ENCODE assay signal across 8 cellular contexts in genomic region chr1:150364231-150365003, GRCh38. TPM values are rescaled to one million over a fixed set of nuclear protein-coding genes. Genes with fewer than 3 reads are reported as not detected.
DNase-seq lines count a peak whose midpoint lies in the region; ATAC-seq, FAIRE-seq and TF ChIP-seq lines count a peak whose summit lies in the region.

No MANE protein-coding gene starts in this region.

- intact Hi-C loops in Right ventricle myocardium inferior (cut with DNase I), result loop anchor here (5.0 to 10.0 kb wide), 2 partner anchors 60 to 168 kb away; no protein-coding TSS in a partner anchor
- intact Hi-C loops in pancreas (cut with DNase I), result no loop called here

- no peaks in the 10 kb centered on the region for H3K36me3 ChIP-seq in pancreas
- H3K36me3 ChIP-seq in thymus (ENCODE audit: control insufficient read depth, insufficient read depth), result no peaks in the 10 kb centered on the region

- peaks cover 2% of the 10 kb centered on the region for H3K36me3 Mint-ChIP-seq in activated naive CD8-positive, alpha-beta T cell

- H3K9me3 ChIP-seq in pancreas, result no peaks in the 10 kb centered on the region
- H3K9me3 ChIP-seq in thymus (ENCODE audit: control insufficient read depth), result no peaks in the 10 kb centered on the region

- TF ChIP-seq CTCF in pancreas (IDR thresholded peaks at IDR 0.05), result no peak

- H3K4me1 Mint-ChIP-seq in activated naive CD8-positive, alpha-beta T cell (ENCODE audit: low read depth), result peaks cover 38% of the 10 kb centered on the region

- 1% methylated on average over 50 of the region's 50 CpGs for WGBS in pancreas, 2 donors
- WGBS in thymus, result under 1% methylated on average over 50 of the region's 50 CpGs

- peaks cover 0 to 12% (median 7%) of the 10 kb centered on the region in 3 donors for H3K4me1 ChIP-seq in pancreas
- H3K4me1 ChIP-seq in thymus (ENCODE audit: control insufficient read depth, insufficient read depth, low read length), result peaks cover 3% of the 10 kb centered on the region

- H3K27ac ChIP-seq in pancreas (peak overlapping the region; percentile 94 to 99 (median 98)), thymus (ENCODE audit: low read depth) (peak overlapping the region; percentile 98)

- peak; percentile 71 for ATAC-seq in Right ventricle myocardium inferior
- peak; percentile 36 to 57 (median 46) for ATAC-seq in pancreas

- no peaks in the 10 kb centered on the region for H3K9me3 Mint-ChIP-seq in activated naive CD8-positive, alpha-beta T cell (ENCODE audit: low read depth)

- peak overlapping the region; percentile 99 for H3K27ac Mint-ChIP-seq in activated naive CD8-positive, alpha-beta T cell

- peak overlapping the region; percentile 98 for H3K4me3 Mint-ChIP-seq in activated naive CD8-positive, alpha-beta T cell

- FAIRE-seq in pancreas (lab: Jason Lieb, UNC), result no peak

- H3K4me3 ChIP-seq in pancreas (peak overlapping the region; percentile 40 to 68 (median 56)), thymus (ENCODE audit: low read length) (peak overlapping the region; percentile 97)

- no peaks in the 10 kb centered on the region for H3K27me3 ChIP-seq in pancreas
- H3K27me3 ChIP-seq in thymus (ENCODE audit: control insufficient read depth, insufficient read depth), result no peaks in the 10 kb centered on the region

- DNase-seq in COR-L47 (lab: John Stamatoyannopoulos, UW) (peak; percentile 83), H4 (ENCODE audit: low spot score) (peak; percentile 71), NCI-H1092 treated with DMSO at 0.1 percent for 48 hours (lab: John Stamatoyannopoulos, UW) (peak; percentile 95), SKM-1 (lab: John Stamatoyannopoulos, UW; ENCODE audit: unreplicated experiment) (peak; percentile 63), Right ventricle myocardium inferior (ENCODE audit: missing footprints) (peak; percentile 92), pancreas (peak; percentile 77 to 91 (median 80))

- H3K27me3 Mint-ChIP-seq in activated naive CD8-positive, alpha-beta T cell, result no peaks in the 10 kb centered on the region

RNA-seq across cellular contexts. Expression of gene RPRD2, which starts 0.5 kb away (rescaled TPM):
- 9.3 and 10.2 TPM in 2 replicates for total RNA-seq in H4 (2014; rRNA removed; shearing (Covaris generic))
- total RNA-seq in Right ventricle myocardium inferior, result 23.6 TPM
- total RNA-seq in pancreas, result 10 to 100 TPM; 10.8 to 22.3 (median 15.3) TPM
- 1 to 10 TPM; 5.2 to 6.1 TPM for polyA plus RNA-seq in pancreas
- 7.1 TPM for polyA plus RNA-seq in thymus

RNA-seq across cellular contexts. Expression of gene PRPF3, which starts 43.1 kb away (rescaled TPM):
- 29.2 and 32.3 TPM in 2 replicates for total RNA-seq in H4 (2014; rRNA removed; shearing (Covaris generic))
- total RNA-seq in Right ventricle myocardium inferior (21.9 TPM), pancreas (10 to 100 TPM; 16.9 to 29.8 (median 20.7) TPM)
- polyA plus RNA-seq in pancreas (10 to 100 TPM; 46.0 to 85.4 TPM), thymus (79.3 TPM)

Comparison
In these comparisons a context has a peak if more than half of its experiments do, and no peak if none do; other contexts are left out.
1. Peak in every context shown above with its lines: DNase-seq, ATAC-seq, H3K4me3 ChIP-seq and H3K27ac ChIP-seq.